22 cellular contexts compared by ENCODE assay signal in the genomic region with DNA sequence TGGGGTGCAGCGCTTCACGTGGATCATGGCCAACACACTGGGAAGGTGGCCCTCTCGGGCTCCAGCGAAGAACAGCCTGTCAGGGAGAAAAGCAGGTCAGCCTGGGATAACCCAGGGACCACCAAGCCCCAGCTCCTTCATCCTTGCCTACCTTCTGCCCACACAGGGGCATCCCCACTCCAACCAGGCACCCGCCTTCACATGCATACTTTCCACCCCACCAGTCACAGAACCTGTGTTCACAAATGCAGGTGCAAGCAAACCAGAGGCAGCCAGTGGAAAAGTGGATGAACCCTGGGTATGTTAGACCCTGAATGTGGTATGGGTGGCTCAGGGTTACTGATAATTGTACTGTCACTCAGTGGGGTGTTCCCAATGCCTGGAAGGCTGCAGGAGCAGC. TPM values are rescaled to one million over a fixed set of nuclear protein-coding genes. Genes with fewer than 3 reads are reported as not detected.
DNase-seq lines count a peak whose midpoint lies in the region; ATAC-seq and TF ChIP-seq lines count a peak whose summit lies in the region.
"Had no signal": no experiment of that assay in that cellular context is flagged by ENCODE, and none has a peak within 500 bp of the region (broad histone marks: within the 10 kb centered on the region; RNA-seq: fewer than 3 reads in every experiment).

No MANE protein-coding gene starts in this region.

- H3K9me3 ChIP-seq in parathyroid adenoma (ENCODE audit: control insufficient read depth, low read length) (no peaks in the 10 kb centered on the region), mucosa of descending colon (no peaks in the 10 kb centered on the region)
- H3K9me3 ChIP-seq: A549, Caco-2 had no signal

- H3K4me1 ChIP-seq in parathyroid adenoma (peaks cover 37% of the 10 kb centered on the region), mucosa of descending colon (ENCODE audit: low read depth) (no peaks in the 10 kb centered on the region)
- H3K4me1 ChIP-seq: A549, Caco-2 had no signal

- H3K4me2 ChIP-seq in parathyroid adenoma (ENCODE audit: low read length) = no peak overlapping the region
- H3K4me2 ChIP-seq: A549, KMS-11 had no signal

- peaks cover 5% of the 10 kb centered on the region for H3K4me1 Mint-ChIP-seq in stimulated activated naive CD8-positive, alpha-beta T cell treated with anti-CD3 and anti-CD28 coated beads, Interleukin-15, amount 100 ng/mL, for 72 hours
- H3K4me1 Mint-ChIP-seq in dendritic cell treated with granulocyte-macrophage colony-stimulating factor and Interleukin-4, amounts not matched to agents 40 ng/mL and 50 ng/mL, for 4 days (ENCODE audit: low read depth) = peaks cover 44% of the 10 kb centered on the region
- peaks cover 9% of the 10 kb centered on the region for H3K4me1 Mint-ChIP-seq in activated CD8-positive, alpha-beta memory T cell treated with anti-CD3 and anti-CD28 coated beads, Interleukin-2, amount 10 ng/mL, durations not matched to agents 7 days and 5 days

- H3K27me3 ChIP-seq in parathyroid adenoma (ENCODE audit: control insufficient read depth, insufficient read depth, low read length) = no peaks in the 10 kb centered on the region

- intact Hi-C loops in dendritic cell treated with granulocyte-macrophage colony-stimulating factor and Interleukin-4, amounts not matched to agents 40 ng/mL and 50 ng/mL, for 4 days (cut with micrococcal nuclease) = no loop called here
- intact Hi-C loops in mucosa of descending colon (cut with DNase I, micrococcal nuclease) = no loop called here

- peaks cover 91% of the 10 kb centered on the region for H3K36me3 Mint-ChIP-seq in dendritic cell treated with granulocyte-macrophage colony-stimulating factor and Interleukin-4, amounts not matched to agents 40 ng/mL and 50 ng/mL, for 4 days (ENCODE audit: low read depth)
- H3K36me3 Mint-ChIP-seq in activated CD8-positive, alpha-beta memory T cell treated with anti-CD3 and anti-CD28 coated beads, Interleukin-2, amount 10 ng/mL, durations not matched to agents 7 days and 5 days = no peaks in the 10 kb centered on the region
- H3K36me3 Mint-ChIP-seq: IgD-negative memory B cell had no signal

- peak; percentile 44 for ATAC-seq in stimulated activated naive CD8-positive, alpha-beta T cell treated with anti-CD3 and anti-CD28 coated beads, Interleukin-15, Interleukin-2, amounts not matched to agents 100 U/mL and 50 U/mL, for 24 hours
- no peak for ATAC-seq in stimulated activated naive CD8-positive, alpha-beta T cell treated with anti-CD3 and anti-CD28 coated beads, Interleukin-15, amount 100 ng/mL, for 72 hours
- no peak for ATAC-seq in activated CD8-positive, alpha-beta memory T cell treated with anti-CD3 and anti-CD28 coated beads, Interleukin-2, amount 10 ng/mL, durations not matched to agents 7 days and 5 days
- ATAC-seq in mucosa of descending colon = no peak
- ATAC-seq in GM19455 (IDR thresholded peaks at IDR 0.05; ENCODE audit: unreplicated experiment) = no peak
- ATAC-seq: A549; CD8-positive, alpha-beta T cell had no signal

- no peak overlapping the region for H3K4me3 Mint-ChIP-seq in stimulated activated naive CD8-positive, alpha-beta T cell treated with anti-CD3 and anti-CD28 coated beads, Interleukin-15, amount 100 ng/mL, for 72 hours
- H3K4me3 Mint-ChIP-seq in dendritic cell treated with granulocyte-macrophage colony-stimulating factor and Interleukin-4, amounts not matched to agents 40 ng/mL and 50 ng/mL, for 4 days = no peak overlapping the region
- H3K4me3 Mint-ChIP-seq in activated CD8-positive, alpha-beta memory T cell treated with anti-CD3 and anti-CD28 coated beads, Interleukin-2, amount 10 ng/mL, durations not matched to agents 7 days and 5 days = no peak overlapping the region
- H3K4me3 Mint-ChIP-seq: CD8-positive, alpha-beta T cell had no signal

- H3K4me3 ChIP-seq in parathyroid adenoma (ENCODE audit: low read depth, low read length) (no peak overlapping the region), mucosa of descending colon (no peak overlapping the region)
- H3K4me3 ChIP-seq: A549 had no signal

- no peak overlapping the region for H2AFZ ChIP-seq in parathyroid adenoma

- DNase-seq in stimulated activated naive CD8-positive, alpha-beta T cell treated with anti-CD3 and anti-CD28 coated beads, Interleukin-15, Interleukin-2, amounts not matched to agents 100 U/mL and 50 U/mL, for 24 hours = no peak
- DNase-seq in stimulated activated naive CD8-positive, alpha-beta T cell treated with anti-CD3 and anti-CD28 coated beads, Interleukin-15, amount 100 ng/mL, for 72 hours = no peak
- DNase-seq in activated CD8-positive, alpha-beta memory T cell treated with anti-CD3 and anti-CD28 coated beads, Interleukin-2, amount 10 ng/mL, durations not matched to agents 7 days and 5 days = no peak
- DNase-seq in mucosa of descending colon = no peak
- DNase-seq: Caco-2; CD8-positive, alpha-beta T cell; DMS79; EL; GDM1; MM.1S; NCI-H2029; NCI-H446 treated with DMSO at 0.1 percent for 48 hours; NCI-H526; SHP77 treated with DMSO at 0.1 percent for 48 hours had no signal

- H3K36me3 ChIP-seq in parathyroid adenoma (ENCODE audit: control insufficient read depth, insufficient read depth, low read length) = no peaks in the 10 kb centered on the region
- H3K36me3 ChIP-seq in mucosa of descending colon (ENCODE audit: low read depth) = no peaks in the 10 kb centered on the region

- no peaks in the 10 kb centered on the region for H3K9me3 Mint-ChIP-seq in stimulated activated naive CD8-positive, alpha-beta T cell treated with anti-CD3 and anti-CD28 coated beads, Interleukin-15, amount 100 ng/mL, for 72 hours
- no peaks in the 10 kb centered on the region for H3K9me3 Mint-ChIP-seq in dendritic cell treated with granulocyte-macrophage colony-stimulating factor and Interleukin-4, amounts not matched to agents 40 ng/mL and 50 ng/mL, for 4 days
- no peaks in the 10 kb centered on the region for H3K9me3 Mint-ChIP-seq in activated CD8-positive, alpha-beta memory T cell treated with anti-CD3 and anti-CD28 coated beads, Interleukin-2, amount 10 ng/mL, durations not matched to agents 7 days and 5 days (ENCODE audit: low read depth)
- H3K9me3 Mint-ChIP-seq: CD8-positive, alpha-beta T cell had no signal

- no peaks in the 10 kb centered on the region for H3K27me3 Mint-ChIP-seq in stimulated activated naive CD8-positive, alpha-beta T cell treated with anti-CD3 and anti-CD28 coated beads, Interleukin-15, amount 100 ng/mL, for 72 hours
- H3K27me3 Mint-ChIP-seq in dendritic cell treated with granulocyte-macrophage colony-stimulating factor and Interleukin-4, amounts not matched to agents 40 ng/mL and 50 ng/mL, for 4 days = no peaks in the 10 kb centered on the region
- H3K27me3 Mint-ChIP-seq in activated CD8-positive, alpha-beta memory T cell treated with anti-CD3 and anti-CD28 coated beads, Interleukin-2, amount 10 ng/mL, durations not matched to agents 7 days and 5 days = peaks cover 7% of the 10 kb centered on the region
- H3K27me3 Mint-ChIP-seq: IgD-negative memory B cell had no signal

- peak overlapping the region; percentile 100 for H3K27ac ChIP-seq in parathyroid adenoma
- H3K27ac ChIP-seq: A549, C4-2B, KMS-11 had no signal

- TF ChIP-seq CTCF in parathyroid adenoma (IDR thresholded peaks at IDR 0.05) (no peak), mucosa of descending colon (IDR thresholded peaks at IDR 0.05) (no peak)

- peaks cover 4% of the 10 kb centered on the region for H3K79me2 ChIP-seq in parathyroid adenoma

- H3K9ac ChIP-seq in parathyroid adenoma = no peak overlapping the region
- H3K9ac ChIP-seq: KMS-11 had no signal

- H3K27ac Mint-ChIP-seq in stimulated activated naive CD8-positive, alpha-beta T cell treated with anti-CD3 and anti-CD28 coated beads, Interleukin-15, amount 100 ng/mL, for 72 hours = no peak overlapping the region
- peak overlapping the region; percentile 2 for H3K27ac Mint-ChIP-seq in dendritic cell treated with granulocyte-macrophage colony-stimulating factor and Interleukin-4, amounts not matched to agents 40 ng/mL and 50 ng/mL, for 4 days
- H3K27ac Mint-ChIP-seq in activated CD8-positive, alpha-beta memory T cell treated with anti-CD3 and anti-CD28 coated beads, Interleukin-2, amount 10 ng/mL, durations not matched to agents 7 days and 5 days = no peak overlapping the region
- H3K27ac Mint-ChIP-seq: CD8-positive, alpha-beta T cell had no signal

- CTCF ChIA-PET in activated CD8-positive, alpha-beta memory T cell treated with anti-CD3 and anti-CD28 coated beads, Interleukin-2, amount 10 ng/mL, durations not matched to agents 7 days and 5 days (lab: Charles Lee) = interaction anchor here (1.3 to 5.2 kb wide), 2 partner anchors 11 to 53 kb away, joined by 3 to 36 read pairs; no protein-coding TSS in a partner anchor

RNA-seq across cellular contexts. Expression of gene CEBPE, which starts 12.4 kb away (rescaled TPM):
- under 1 TPM in 1 of 2 experiments, not detected in 1; 0.79 TPM for total RNA-seq in activated CD8-positive, alpha-beta memory T cell treated with anti-CD3 and anti-CD28 coated beads, Interleukin-2, amount 10 ng/mL, durations not matched to agents 7 days and 5 days
- total RNA-seq in mucosa of descending colon = not detected
- total RNA-seq: Caco-2; CD8-positive, alpha-beta T cell; H4 had no signal

RNA-seq across cellular contexts. Expression of gene CIROP, which starts 26.7 kb away (rescaled TPM):
- total RNA-seq in activated CD8-positive, alpha-beta memory T cell treated with anti-CD3 and anti-CD28 coated beads, Interleukin-2, amount 10 ng/mL, durations not matched to agents 7 days and 5 days = not detected
- total RNA-seq in mucosa of descending colon = under 1 TPM in 1 of 3 donors, not detected in 2; 0.13 TPM
- total RNA-seq: Caco-2; CD8-positive, alpha-beta T cell; H4 had no signal

RNA-seq across cellular contexts. Expression of gene C14orf119, which starts 36.2 kb away (rescaled TPM):
- total RNA-seq in activated CD8-positive, alpha-beta memory T cell treated with anti-CD3 and anti-CD28 coated beads, Interleukin-2, amount 10 ng/mL, durations not matched to agents 7 days and 5 days = 10 to 100 TPM; 44.6 to 53.2 TPM
- 10 to 100 TPM; 46.6 to 48.3 (median 48.0) TPM for total RNA-seq in mucosa of descending colon

RNA-seq across cellular contexts. Expression of gene ACIN1, which starts 36.5 kb away (rescaled TPM):
- 100 to 1,000 TPM; 172 to 204 TPM for total RNA-seq in activated CD8-positive, alpha-beta memory T cell treated with anti-CD3 and anti-CD28 coated beads, Interleukin-2, amount 10 ng/mL, durations not matched to agents 7 days and 5 days
- 100 to 1,000 TPM; 143 to 172 (median 170) TPM for total RNA-seq in mucosa of descending colon

RNA-seq across cellular contexts. Expression of gene SLC7A8, which starts 52.0 kb away (rescaled TPM):
- under 1 TPM; 0.54 to 0.91 TPM for total RNA-seq in activated CD8-positive, alpha-beta memory T cell treated with anti-CD3 and anti-CD28 coated beads, Interleukin-2, amount 10 ng/mL, durations not matched to agents 7 days and 5 days
- total RNA-seq in mucosa of descending colon = 10 to 100 TPM; 16.0 to 26.4 (median 22.0) TPM
